ENCODE assay signal across 8 cellular contexts in the genomic region with DNA sequence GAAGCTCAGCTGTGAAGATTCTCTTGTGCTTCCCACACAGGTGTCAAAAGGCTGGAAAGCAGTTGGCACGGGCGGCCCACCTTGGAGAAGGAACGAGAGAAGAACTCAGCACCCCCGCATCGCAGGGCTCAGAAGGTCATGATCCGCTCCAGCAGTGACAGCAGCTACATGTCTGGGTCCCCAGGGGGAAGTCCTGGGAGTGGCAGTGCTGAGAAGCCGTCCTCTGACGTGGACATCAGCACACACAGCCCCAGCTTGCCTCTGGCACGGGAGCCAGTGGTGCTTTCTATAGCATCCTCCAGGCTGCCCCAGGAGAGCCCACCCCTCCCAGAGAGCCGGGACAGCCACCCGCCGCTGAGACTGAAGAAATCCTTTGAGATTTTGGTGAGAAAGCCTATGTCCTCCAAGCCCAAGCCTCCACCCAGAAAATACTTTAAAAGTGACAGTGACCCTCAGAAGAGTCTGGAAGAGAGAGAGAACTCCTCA. TPM values are rescaled to one million over a fixed set of nuclear protein-coding genes. Genes with fewer than 3 reads are reported as not detected.
A peak's percentile ranks its signal among the peaks of the same experiment; 100 is the strongest.
DNase-seq lines count a peak whose midpoint lies in the region; ATAC-seq and TF ChIP-seq lines count a peak whose summit lies in the region.
"Had no signal": no experiment of that assay in that cellular context is flagged by ENCODE, and none has a peak within 500 bp of the region (broad histone marks: within the 10 kb centered on the region; RNA-seq: fewer than 3 reads in every experiment).

No MANE protein-coding gene starts in this region.

- DNase-seq in activated CD8-positive, alpha-beta memory T cell treated with anti-CD3 and anti-CD28 coated beads, Interleukin-2, amount 10 ng/mL, durations not matched to agents 7 days and 5 days, result no peak
- peak; percentile 89 for DNase-seq in stimulated activated naive B cell treated with anti-CD40 and anti-IgM and Interleukin-4, amounts not matched to agents 10 μg/mL and 1 μg/mL and 100 μg/mL, for 72 hours
- no peak for DNase-seq in osteoblast (ENCODE audit: insufficient read length, low spot score, missing footprints)
- DNase-seq in DMS 273 (lab: John Stamatoyannopoulos, UW; ENCODE audit: unreplicated experiment), result no peak
- no peak for DNase-seq in NCI-H345 treated with DMSO at 0.1 percent for 48 hours (lab: John Stamatoyannopoulos, UW; ENCODE audit: unreplicated experiment)

- H2AFZ ChIP-seq in osteoblast (ENCODE audit: low read length), result no peak overlapping the region

- H3K4me1 ChIP-seq in osteoblast (ENCODE audit: insufficient read depth, low read length), result peaks cover 4% of the 10 kb centered on the region

- no peaks in the 10 kb centered on the region for H3K36me3 ChIP-seq in osteoblast (ENCODE audit: insufficient read depth, low read length)
- H3K36me3 ChIP-seq: thoracic aorta had no signal

- H3K4me1 Mint-ChIP-seq in activated CD8-positive, alpha-beta memory T cell treated with anti-CD3 and anti-CD28 coated beads, Interleukin-2, amount 10 ng/mL, durations not matched to agents 7 days and 5 days, result peaks cover 67% of the 10 kb centered on the region
- H3K4me1 Mint-ChIP-seq in stimulated activated naive B cell treated with anti-CD40 and anti-IgM and Interleukin-4, amounts not matched to agents 10 μg/mL and 1 μg/mL and 100 μg/mL, for 72 hours, result peaks cover 68 to 91% of the 10 kb centered on the region in 2 donors

- H3K9me3 ChIP-seq in osteoblast (ENCODE audit: low read depth, low read length), result no peaks in the 10 kb centered on the region
- H3K9me3 ChIP-seq: thoracic aorta had no signal

- H3K4me3 ChIP-seq in osteoblast (ENCODE audit: insufficient read depth, low read length), result no peak overlapping the region
- H3K4me3 ChIP-seq: thoracic aorta had no signal

- no peaks in the 10 kb centered on the region for H3K79me2 ChIP-seq in osteoblast (ENCODE audit: insufficient read depth, low read length)

- H3K27me3 Mint-ChIP-seq in activated CD8-positive, alpha-beta memory T cell treated with anti-CD3 and anti-CD28 coated beads, Interleukin-2, amount 10 ng/mL, durations not matched to agents 7 days and 5 days, result no peaks in the 10 kb centered on the region
- no peaks in the 10 kb centered on the region for H3K27me3 Mint-ChIP-seq in stimulated activated naive B cell treated with anti-CD40 and anti-IgM and Interleukin-4, amounts not matched to agents 10 μg/mL and 1 μg/mL and 100 μg/mL, for 72 hours

- no peak for TF ChIP-seq CTCF in osteoblast (IDR thresholded peaks at IDR 0.05; ENCODE audit: extremely low read depth, low read depth, low read length)

- ATAC-seq in GM19035 (IDR thresholded peaks at IDR 0.05; ENCODE audit: unreplicated experiment) (peak; percentile 41), HG03060 (IDR thresholded peaks at IDR 0.05; ENCODE audit: low read depth, unreplicated experiment) (peak; percentile 27)
- ATAC-seq in activated CD8-positive, alpha-beta memory T cell treated with anti-CD3 and anti-CD28 coated beads, Interleukin-2, amount 10 ng/mL, durations not matched to agents 7 days and 5 days, result no peak
- peak; percentile 69 to 71 for ATAC-seq in stimulated activated naive B cell treated with anti-CD40 and anti-IgM and Interleukin-4, amounts not matched to agents 10 μg/mL and 1 μg/mL and 100 μg/mL, for 72 hours (replicated peaks)

- no peaks in the 10 kb centered on the region for H4K20me1 ChIP-seq in osteoblast (ENCODE audit: insufficient read depth, low read length)

- peak overlapping the region; percentile 95 for H3K27ac Mint-ChIP-seq in activated CD8-positive, alpha-beta memory T cell treated with anti-CD3 and anti-CD28 coated beads, Interleukin-2, amount 10 ng/mL, durations not matched to agents 7 days and 5 days
- peak overlapping the region; percentile 99 for H3K27ac Mint-ChIP-seq in stimulated activated naive B cell treated with anti-CD40 and anti-IgM and Interleukin-4, amounts not matched to agents 10 μg/mL and 1 μg/mL and 100 μg/mL, for 72 hours

- H3K9me3 Mint-ChIP-seq in activated CD8-positive, alpha-beta memory T cell treated with anti-CD3 and anti-CD28 coated beads, Interleukin-2, amount 10 ng/mL, durations not matched to agents 7 days and 5 days (ENCODE audit: low read depth), result no peaks in the 10 kb centered on the region
- peaks cover 0 to 8% of the 10 kb centered on the region in 2 donors for H3K9me3 Mint-ChIP-seq in stimulated activated naive B cell treated with anti-CD40 and anti-IgM and Interleukin-4, amounts not matched to agents 10 μg/mL and 1 μg/mL and 100 μg/mL, for 72 hours

- H3K27ac ChIP-seq in osteoblast (ENCODE audit: low read depth, low read length), result no peak overlapping the region
- H3K27ac ChIP-seq: thoracic aorta had no signal

- CTCF ChIA-PET in activated CD8-positive, alpha-beta memory T cell treated with anti-CD3 and anti-CD28 coated beads, Interleukin-2, amount 10 ng/mL, durations not matched to agents 7 days and 5 days (lab: Charles Lee), result interaction anchor here (2.0 to 7.7 kb wide), 5 partner anchors 9 to 31 kb away, joined by 5 to 60 read pairs (median 17); a partner anchor contains a TSS

- peak overlapping the region; percentile 57 for H3K4me3 Mint-ChIP-seq in activated CD8-positive, alpha-beta memory T cell treated with anti-CD3 and anti-CD28 coated beads, Interleukin-2, amount 10 ng/mL, durations not matched to agents 7 days and 5 days
- peak overlapping the region; percentile 90 to 97 for H3K4me3 Mint-ChIP-seq in stimulated activated naive B cell treated with anti-CD40 and anti-IgM and Interleukin-4, amounts not matched to agents 10 μg/mL and 1 μg/mL and 100 μg/mL, for 72 hours

- no peaks in the 10 kb centered on the region for H3K27me3 ChIP-seq in osteoblast (ENCODE audit: insufficient read depth, low read length)

- no peak overlapping the region for H3K4me2 ChIP-seq in osteoblast (ENCODE audit: insufficient read depth, low read length)

- peaks cover 6% of the 10 kb centered on the region for H3K36me3 Mint-ChIP-seq in activated CD8-positive, alpha-beta memory T cell treated with anti-CD3 and anti-CD28 coated beads, Interleukin-2, amount 10 ng/mL, durations not matched to agents 7 days and 5 days
- peaks cover 28 to 50% of the 10 kb centered on the region in 2 donors for H3K36me3 Mint-ChIP-seq in stimulated activated naive B cell treated with anti-CD40 and anti-IgM and Interleukin-4, amounts not matched to agents 10 μg/mL and 1 μg/mL and 100 μg/mL, for 72 hours

RNA-seq across cellular contexts. Expression of a gene that starts 31.4 kb away (rescaled TPM):
- 1 to 10 TPM; 4.8 to 5.2 TPM for total RNA-seq in activated CD8-positive, alpha-beta memory T cell treated with anti-CD3 and anti-CD28 coated beads, Interleukin-2, amount 10 ng/mL, durations not matched to agents 7 days and 5 days
- total RNA-seq in osteoblast, result 5.9 and 6.5 TPM in 2 replicates
